21 cellular contexts compared by ENCODE assay signal in the genomic region with DNA sequence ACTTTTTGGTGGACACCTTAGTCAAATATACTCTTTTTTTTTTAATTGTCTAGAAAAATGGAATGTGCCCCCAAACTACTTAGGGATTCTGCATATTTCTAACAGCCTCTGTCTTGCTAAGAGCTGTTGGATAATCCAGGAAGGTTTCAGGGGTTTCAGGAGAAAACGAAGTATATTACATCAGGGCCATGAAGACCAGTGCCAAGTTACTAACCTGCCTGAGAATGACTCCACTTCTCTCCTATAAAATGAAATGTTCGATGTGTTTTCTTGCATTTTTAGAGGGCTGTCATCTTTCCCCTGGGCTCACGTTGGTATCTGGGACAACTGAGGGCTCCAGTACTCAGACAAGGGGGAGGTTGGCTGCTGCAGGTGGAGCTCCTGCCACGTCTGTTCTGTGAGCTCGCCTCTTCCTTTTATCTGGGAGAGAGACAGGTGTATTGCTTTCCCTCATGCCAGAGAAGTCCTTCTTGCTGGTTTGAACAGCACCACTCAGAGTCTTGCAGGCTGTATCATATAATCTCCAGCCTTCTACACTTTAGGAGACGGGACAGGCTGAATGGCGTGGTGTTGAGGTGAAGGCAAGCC.
A peak's percentile ranks its signal among the peaks of the same experiment; 100 is the strongest.
DNase-seq lines count a peak whose midpoint lies in the region; ATAC-seq, FAIRE-seq and TF ChIP-seq lines count a peak whose summit lies in the region.
"Had no signal": no experiment of that assay in that cellular context is flagged by ENCODE, and none has a peak within 500 bp of the region (broad histone marks: within the 10 kb centered on the region; RNA-seq: fewer than 3 reads in every experiment).

No MANE protein-coding gene starts in this region.

- no peak for FAIRE-seq in pancreas (lab: Jason Lieb, UNC)
- FAIRE-seq: H1 had no signal

- H3K9ac ChIP-seq in adipocyte (ENCODE audit: low read length) = peak overlapping the region; percentile 6

- no peak overlapping the region for H3K4me3 ChIP-seq in adipocyte (ENCODE audit: low read length)
- no peak overlapping the region for H3K4me3 ChIP-seq in pancreas
- H3K4me3 ChIP-seq: SJSA1 had no signal

- peak; percentile 36 to 74 (median 53) for ATAC-seq in pancreas
- no peak for ATAC-seq in GM18861 (IDR thresholded peaks at IDR 0.05; ENCODE audit: unreplicated experiment)
- ATAC-seq: Panc1 had no signal

- 32 to 35% methylated on average over 7 of the region's 7 CpGs for WGBS in pancreas, 2 donors

- TF ChIP-seq CTCF in pancreas (IDR thresholded peaks at IDR 0.05) (no peak), GM13976 (IDR thresholded peaks at IDR 0.05; ENCODE audit: borderline replicate concordance, control extremely low read depth, extremely low read depth, insufficient read depth, missing control alignments) (no peak)

- H3K36me3 ChIP-seq in adipocyte (ENCODE audit: control insufficient read depth, insufficient read depth, low read length, severe bottlenecking) = no peaks in the 10 kb centered on the region
- no peaks in the 10 kb centered on the region for H3K36me3 ChIP-seq in pancreas
- H3K36me3 ChIP-seq: SJSA1 had no signal

- in situ Hi-C loops in GM13976 (cut with MboI; ENCODE audit: low sequenced_read_pairs, unreplicated experiment) = no loop called here

- peak; percentile 16 for DNase-seq in NCI-H2107 treated with DMSO at 0.1 percent for 48 hours (lab: John Stamatoyannopoulos, UW; ENCODE audit: unreplicated experiment)
- no peak for DNase-seq in NCI-H2107 (lab: John Stamatoyannopoulos, UW)
- peak; percentile 3 for DNase-seq in COLO668 (lab: John Stamatoyannopoulos, UW; ENCODE audit: unreplicated experiment)
- no peak for DNase-seq in adipocyte (ENCODE audit: low read depth)
- DNase-seq in pancreas = no peak
- DNase-seq in NCI-H2081 (lab: John Stamatoyannopoulos, UW) = no peak
- DNase-seq in GM13976 (ENCODE audit: low spot score) = no peak
- DNase-seq: 8988T; CD4-positive, CD25-positive, alpha-beta regulatory T cell; GF-D8; MM.1S; NCI-H1092; NCI-H1694; NCI-H2171 treated with DMSO at 0.1 percent for 48 hours; NCI-H524 treated with DMSO at 0.1 percent for 48 hours; SW 1271 had no signal

- intact Hi-C loops in pancreas (cut with DNase I) = no loop called here

- H3K27me3 ChIP-seq in adipocyte (replicated peaks; ENCODE audit: control insufficient read depth, insufficient read depth, low read length) = no peaks in the 10 kb centered on the region
- H3K27me3 ChIP-seq in pancreas = no peaks in the 10 kb centered on the region
- H3K27me3 ChIP-seq: SJSA1 had no signal

- H3K4me1 ChIP-seq in adipocyte (ENCODE audit: control insufficient read depth, insufficient read depth, low read length) = peaks cover 39% of the 10 kb centered on the region
- peaks cover 11 to 14% (median 12%) of the 10 kb centered on the region in 3 donors for H3K4me1 ChIP-seq in pancreas
- H3K4me1 ChIP-seq: Caco-2 had no signal

- H3K27ac ChIP-seq in pancreas = no peak overlapping the region
- H3K27ac ChIP-seq: SJSA1 had no signal

- H3K9me3 ChIP-seq in adipocyte (ENCODE audit: control insufficient read depth, low read length) (no peaks in the 10 kb centered on the region), pancreas (no peaks in the 10 kb centered on the region)
- H3K9me3 ChIP-seq: Caco-2, SJSA1 had no signal

Comparison
In these comparisons a context has a peak if more than half of its experiments do, and no peak if none do; other contexts are left out.
1. DNase-seq: peak in NCI-H2107 treated with DMSO at 0.1 percent for 48 hours (single experiment) and COLO668 (single experiment); none in NCI-H2107 (single experiment), adipocyte (single experiment), pancreas (0 of 6), NCI-H2081 (0 of 2) and GM13976 (single experiment).